11 cellular contexts compared by ENCODE assay signal in the genomic region with DNA sequence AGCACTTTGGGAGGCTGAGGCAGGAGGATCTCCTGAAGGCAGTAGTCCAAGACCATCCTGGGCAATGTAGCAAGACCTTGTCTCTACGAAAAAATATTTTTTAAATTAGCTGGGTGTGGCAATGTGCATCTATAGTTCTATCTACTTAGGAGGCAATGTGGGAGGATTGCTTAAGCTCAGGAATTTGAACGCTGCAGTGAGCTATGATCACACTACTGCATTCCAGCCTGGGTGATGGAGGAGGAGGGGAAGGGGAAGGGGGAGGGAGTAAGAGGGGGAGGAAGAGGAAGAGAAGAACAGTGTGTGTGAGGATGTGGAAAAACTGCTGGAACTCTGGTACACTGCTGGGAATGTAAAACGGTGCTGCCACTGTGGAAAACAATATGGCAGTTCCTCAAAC. TPM values are rescaled to one million over a fixed set of nuclear protein-coding genes. Genes with fewer than 3 reads are reported as not detected.
A peak's percentile ranks its signal among the peaks of the same experiment; 100 is the strongest.
DNase-seq lines count a peak whose midpoint lies in the region; ATAC-seq, FAIRE-seq and TF ChIP-seq lines count a peak whose summit lies in the region.
"Had no signal": no experiment of that assay in that cellular context is flagged by ENCODE, and none has a peak within 500 bp of the region (broad histone marks: within the 10 kb centered on the region; RNA-seq: fewer than 3 reads in every experiment).

No MANE protein-coding gene starts in this region.

- no peak for DNase-seq in H54 (ENCODE audit: insufficient read length, low spot score)
- DNase-seq in astrocyte of the spinal cord (ENCODE audit: low read depth, low spot score) = peak; percentile 43
- DNase-seq in islet precursor cell = peak; percentile 76
- DNase-seq in stimulated activated effector memory CD8-positive, alpha-beta T cell treated with anti-CD3 and anti-CD28 coated beads, Interleukin-12 subunit alpha, Interleukin-12 subunit beta, amount 100 ng/mL, for 72 hours (ENCODE audit: low spot score in 2 of 2) = no peak
- no peak for DNase-seq in prostate gland (ENCODE audit: low spot score)
- DNase-seq in T1000 (lab: John Stamatoyannopoulos, UW) = no peak
- DNase-seq: activated B cell treated with CpG ODN at 0.5 μM for 24 hours, NCI-H524 treated with DMSO at 0.1 percent for 48 hours, testis had no signal

- no peak overlapping the region for H3K4me3 Mint-ChIP-seq in stimulated activated effector memory CD8-positive, alpha-beta T cell treated with anti-CD3 and anti-CD28 coated beads, Interleukin-12 subunit alpha, Interleukin-12 subunit beta, amount 100 ng/mL, for 72 hours
- H3K4me3 Mint-ChIP-seq: activated B cell treated with CpG ODN at 0.5 μM for 24 hours had no signal

- ATAC-seq in stimulated activated effector memory CD8-positive, alpha-beta T cell treated with anti-CD3 and anti-CD28 coated beads, Interleukin-12 subunit alpha, Interleukin-12 subunit beta, amount 100 ng/mL, for 72 hours = no peak
- ATAC-seq in GM21447 (IDR thresholded peaks at IDR 0.05; ENCODE audit: unreplicated experiment) (no peak), GM21723 (IDR thresholded peaks at IDR 0.05; ENCODE audit: unreplicated experiment) (no peak)

- no peaks in the 10 kb centered on the region for H3K9me3 ChIP-seq in prostate gland
- H3K9me3 ChIP-seq: testis had no signal

- no peaks in the 10 kb centered on the region for H3K36me3 ChIP-seq in prostate gland

- H3K4me3 ChIP-seq in astrocyte of the spinal cord (ENCODE audit: low read depth, low read length) = no peak overlapping the region
- H3K4me3 ChIP-seq in prostate gland = no peak overlapping the region
- H3K4me3 ChIP-seq: testis had no signal

- H3K27ac Mint-ChIP-seq in stimulated activated effector memory CD8-positive, alpha-beta T cell treated with anti-CD3 and anti-CD28 coated beads, Interleukin-12 subunit alpha, Interleukin-12 subunit beta, amount 100 ng/mL, for 72 hours = peak overlapping the region; percentile 34
- H3K27ac Mint-ChIP-seq: activated B cell treated with CpG ODN at 0.5 μM for 24 hours had no signal

- TF ChIP-seq CTCF in astrocyte of the spinal cord (IDR thresholded peaks at IDR 0.05; ENCODE audit: low read depth, low read length) = no peak
- TF ChIP-seq CTCF in prostate gland (IDR thresholded peaks at IDR 0.05) = no peak

- in situ Hi-C loops in astrocyte of the spinal cord (cut with HindIII; ENCODE audit: low sequenced_read_pairs) = no loop called here

- peaks cover 8% of the 10 kb centered on the region for H3K36me3 Mint-ChIP-seq in stimulated activated effector memory CD8-positive, alpha-beta T cell treated with anti-CD3 and anti-CD28 coated beads, Interleukin-12 subunit alpha, Interleukin-12 subunit beta, amount 100 ng/mL, for 72 hours

- 24% methylated on average over 3 of the region's 3 CpGs for WGBS in prostate gland

- H3K9me3 Mint-ChIP-seq in stimulated activated effector memory CD8-positive, alpha-beta T cell treated with anti-CD3 and anti-CD28 coated beads, Interleukin-12 subunit alpha, Interleukin-12 subunit beta, amount 100 ng/mL, for 72 hours = no peaks in the 10 kb centered on the region
- H3K9me3 Mint-ChIP-seq: activated B cell treated with CpG ODN at 0.5 μM for 24 hours had no signal

- intact Hi-C loops in prostate gland (cut with DNase I) = no loop called here

- peak; percentile 84 for FAIRE-seq in H54 (lab: Jason Lieb, UNC)

- TF ChIP-seq POLR2A in H54 (IDR thresholded peaks at IDR 0.05; ENCODE audit: low read depth, low read length) = no peak
- no peak for TF ChIP-seq POLR2A in prostate gland (IDR thresholded peaks at IDR 0.05)

- H3K4me1 Mint-ChIP-seq in stimulated activated effector memory CD8-positive, alpha-beta T cell treated with anti-CD3 and anti-CD28 coated beads, Interleukin-12 subunit alpha, Interleukin-12 subunit beta, amount 100 ng/mL, for 72 hours = peaks cover 6% of the 10 kb centered on the region

- no peaks in the 10 kb centered on the region for H3K4me1 ChIP-seq in prostate gland (replicated peaks)

- no peak overlapping the region for H3K27ac ChIP-seq in prostate gland

- H3K27me3 ChIP-seq in prostate gland (replicated peaks; ENCODE audit: insufficient read depth) = no peaks in the 10 kb centered on the region
- H3K27me3 ChIP-seq: testis had no signal

RNA-seq across cellular contexts. Expression of gene CLIP3, which starts 9.2 kb away (rescaled TPM):
- 10 to 100 TPM in 1 of 2 donors, 1 to 10 TPM in 1; 7.4 to 31.2 TPM for total RNA-seq in prostate gland

RNA-seq across cellular contexts. Expression of gene THAP8, which starts 12.3 kb away (rescaled TPM):
- 10 to 100 TPM; 12.0 to 21.9 TPM for total RNA-seq in prostate gland

RNA-seq across cellular contexts. Expression of gene WDR62, which starts 12.9 kb away (rescaled TPM):
- total RNA-seq in prostate gland = 10 to 100 TPM in 1 of 2 donors, under 1 TPM in 1; 0.64 to 28.6 TPM

RNA-seq across cellular contexts. Expression of gene ALKBH6, which starts 27.8 kb away (rescaled TPM):
- total RNA-seq in prostate gland = 10 to 100 TPM; 42.0 to 49.0 TPM

RNA-seq across cellular contexts. Expression of gene SYNE4, which starts 33.2 kb away (rescaled TPM):
- 10 to 100 TPM; 14.2 to 41.1 TPM for total RNA-seq in prostate gland

Comparison
In these comparisons a context has a peak if more than half of its experiments do, and no peak if none do; other contexts are left out.
1. DNase-seq: peak in astrocyte of the spinal cord (single experiment) and islet precursor cell (single experiment); none in H54 (single experiment), stimulated activated effector memory CD8-positive, alpha-beta T cell treated with anti-CD3 and anti-CD28 coated beads, Interleukin-12 subunit alpha, Interleukin-12 subunit beta, amount 100 ng/mL, for 72 hours (0 of 2), prostate gland (single experiment) and T1000 (single experiment).